ENCODE assay signal across 34 cellular contexts in genomic region chr7:52184006-52184703, GRCh38.
"Had no signal": no experiment of that assay in that cellular context is flagged by ENCODE, and none has a peak within 500 bp of the region (broad histone marks: within the 10 kb centered on the region; RNA-seq: fewer than 3 reads in every experiment).

No MANE protein-coding gene starts in this region.

- H3K27ac Mint-ChIP-seq: activated CD8-positive, alpha-beta T cell treated with anti-CD3 and anti-CD28 coated beads for 36 hours; activated T-helper 17 cell treated with anti-CD3 and anti-CD28 coated beads, Interleukin-2, amount 50 U/mL, for 72 hours; effector memory CD8-positive, alpha-beta T cell; immature natural killer cell; mesothelial cell of epicardium; naive B cell; nephron progenitor cell; stimulated activated memory B cell treated with anti-CD40 and anti-IgM and Interleukin-4, amounts not matched to agents 10 μg/mL and 1 μg/mL and 100 μg/mL, for 72 hours; stimulated activated naive CD8-positive, alpha-beta T cell treated with anti-CD3 and anti-CD28 coated beads, Interleukin-15, amount 100 ng/mL, for 72 hours had no signal

- H3K4me3 ChIP-seq: body of pancreas, gastroesophageal sphincter, hepatocyte, pancreas, prostate gland, sigmoid colon, upper lobe of left lung, vagina had no signal

- H3K36me3 Mint-ChIP-seq: naive B cell; stimulated activated memory B cell treated with anti-CD40 and anti-IgM and Interleukin-4, amounts not matched to agents 10 μg/mL and 1 μg/mL and 100 μg/mL, for 72 hours had no signal

- H3K4me3 Mint-ChIP-seq: activated CD8-positive, alpha-beta T cell treated with anti-CD3 and anti-CD28 coated beads for 36 hours; activated T-cell treated with anti-CD3 and anti-CD28 coated beads, Interleukin-2, amount 50 U/mL, for 4 hours; activated T-helper 17 cell treated with anti-CD3 and anti-CD28 coated beads, Interleukin-2, amount 50 U/mL, for 72 hours; effector memory CD8-positive, alpha-beta T cell; immature natural killer cell; mesothelial cell of epicardium; naive B cell; nephron progenitor cell; stimulated activated memory B cell treated with anti-CD40 and anti-IgM and Interleukin-4, amounts not matched to agents 10 μg/mL and 1 μg/mL and 100 μg/mL, for 72 hours; stimulated activated naive CD8-positive, alpha-beta T cell treated with anti-CD3 and anti-CD28 coated beads, Interleukin-15, amount 100 ng/mL, for 72 hours had no signal

- H3K27me3 ChIP-seq: body of pancreas, gastroesophageal sphincter, hepatocyte, pancreas, sigmoid colon, upper lobe of left lung, vagina had no signal

- ATAC-seq: activated CD8-positive, alpha-beta T cell treated with anti-CD3 and anti-CD28 coated beads for 36 hours; activated naive CD4-positive, alpha-beta T cell treated with anti-CD3 and anti-CD28 coated beads, Interleukin-2, amount 50 U/mL, for 72 hours; activated T-cell treated with anti-CD3 and anti-CD28 coated beads, Interleukin-2, amount 50 U/mL, for 4 hours; activated T-helper 17 cell treated with anti-CD3 and anti-CD28 coated beads, Interleukin-2, amount 50 U/mL, for 72 hours; body of pancreas; effector memory CD8-positive, alpha-beta T cell; gastroesophageal sphincter; left colon; pancreas; stimulated activated memory B cell treated with anti-CD40 and anti-IgM and Interleukin-4, amounts not matched to agents 10 μg/mL and 1 μg/mL and 100 μg/mL, for 72 hours; stimulated activated naive CD8-positive, alpha-beta T cell treated with anti-CD3 and anti-CD28 coated beads, Interleukin-15, amount 100 ng/mL, for 72 hours had no signal

- DNase-seq: activated CD4-positive, alpha-beta T cell treated with anti-CD3 and anti-CD28 coated beads, Interleukin-2, amount 50 U/mL, for 1 hour; activated CD8-positive, alpha-beta T cell treated with anti-CD3 and anti-CD28 coated beads for 36 hours; activated gamma-delta T cell treated with Interleukin-2 at 50 U/mL for 16 hours; activated T-cell treated with anti-CD3 and anti-CD28 coated beads, Interleukin-2, amount 50 U/mL, for 4 hours; aorta; body of pancreas; caudate nucleus; cortex of kidney; effector memory CD8-positive, alpha-beta T cell; immature natural killer cell; kidney; left colon; naive B cell; nephron progenitor cell; nucleus accumbens; pancreas; retina; sigmoid colon; small intestine; stimulated activated CD4-positive, alpha-beta T cell treated with anti-CD3 and anti-CD28 coated beads, Interleukin-1b, Interleukin-23, amount 100 ng/mL, for 48 hours; stimulated activated CD4-positive, alpha-beta T cell treated with anti-CD3 and anti-CD28 coated beads, Interleukin-4, amount 100 ng/mL, for 4 hours; stimulated activated CD8-positive, alpha-beta memory T cell treated with anti-CD3 and anti-CD28 coated beads, Interleukin-4, amount 100 ng/mL, for 48 hours; stimulated activated naive CD8-positive, alpha-beta T cell treated with anti-CD3 and anti-CD28 coated beads, Interleukin-15, amount 100 ng/mL, for 72 hours; substantia nigra; T-helper 2 cell; upper lobe of left lung had no signal

- H3K9me3 ChIP-seq: body of pancreas, gastroesophageal sphincter, pancreas, prostate gland, upper lobe of left lung, vagina had no signal

- H3K27ac ChIP-seq: body of pancreas, gastroesophageal sphincter, hepatocyte, pancreas, prostate gland, sigmoid colon, upper lobe of left lung, vagina had no signal

- FAIRE-seq: pancreas, small intestine had no signal

- H3K4me1 Mint-ChIP-seq: activated T-helper 17 cell treated with anti-CD3 and anti-CD28 coated beads, Interleukin-2, amount 50 U/mL, for 72 hours; immature natural killer cell; mesothelial cell of epicardium; naive B cell; nephron progenitor cell; stimulated activated memory B cell treated with anti-CD40 and anti-IgM and Interleukin-4, amounts not matched to agents 10 μg/mL and 1 μg/mL and 100 μg/mL, for 72 hours; stimulated activated naive CD8-positive, alpha-beta T cell treated with anti-CD3 and anti-CD28 coated beads, Interleukin-15, amount 100 ng/mL, for 72 hours had no signal

- H3K27me3 Mint-ChIP-seq: activated CD8-positive, alpha-beta T cell treated with anti-CD3 and anti-CD28 coated beads for 36 hours; activated T-helper 17 cell treated with anti-CD3 and anti-CD28 coated beads, Interleukin-2, amount 50 U/mL, for 72 hours; effector memory CD8-positive, alpha-beta T cell; naive B cell; stimulated activated memory B cell treated with anti-CD40 and anti-IgM and Interleukin-4, amounts not matched to agents 10 μg/mL and 1 μg/mL and 100 μg/mL, for 72 hours; stimulated activated naive CD8-positive, alpha-beta T cell treated with anti-CD3 and anti-CD28 coated beads, Interleukin-15, amount 100 ng/mL, for 72 hours had no signal

- H3K4me1 ChIP-seq: body of pancreas, gastroesophageal sphincter, pancreas, prostate gland, sigmoid colon, vagina had no signal

- H3K36me3 ChIP-seq: gastroesophageal sphincter, pancreas, prostate gland, sigmoid colon, upper lobe of left lung, vagina had no signal
